7 cellular contexts compared by ENCODE assay signal in genomic region chr4:88697113-88697512, GRCh38. TPM values are rescaled to one million over a fixed set of nuclear protein-coding genes. Genes with fewer than 3 reads are reported as not detected.
A peak's percentile ranks its signal among the peaks of the same experiment; 100 is the strongest.
DNase-seq lines count a peak whose midpoint lies in the region; TF ChIP-seq lines count a peak whose summit lies in the region.

No MANE protein-coding gene starts in this region.

- H3K4me2 ChIP-seq in fibroblast of lung (ENCODE audit: extremely low read depth, insufficient read depth, low read length): peak overlapping the region; percentile 67

- H3K9me3 Mint-ChIP-seq in activated CD4-positive, alpha-beta memory T cell treated with anti-CD3 and anti-CD28 coated beads for 36 hours: no peaks in the 10 kb centered on the region

- no peaks in the 10 kb centered on the region for H3K27me3 Mint-ChIP-seq in activated CD4-positive, alpha-beta memory T cell treated with anti-CD3 and anti-CD28 coated beads for 36 hours

- CTCF ChIA-PET in activated CD4-positive, alpha-beta memory T cell treated with anti-CD3 and anti-CD28 coated beads for 36 hours (lab: Charles Lee): interaction anchor here (0.7 to 1.4 kb wide), 5 partner anchors 12 to 655 kb away, joined by 3 to 5 read pairs (median 3); no protein-coding TSS in a partner anchor

- POLR2A ChIA-PET in activated CD4-positive, alpha-beta memory T cell treated with anti-CD3 and anti-CD28 coated beads for 36 hours (lab: Charles Lee): no interaction called here

- H3K4me1 Mint-ChIP-seq in activated CD4-positive, alpha-beta memory T cell treated with anti-CD3 and anti-CD28 coated beads for 36 hours (ENCODE audit: low read depth): peaks cover 12% of the 10 kb centered on the region

- peak overlapping the region; percentile 81 for H3K9ac ChIP-seq in fibroblast of lung (ENCODE audit: insufficient read depth, low read length)

- H3K4me3 ChIP-seq in HL-60 (replicated peaks; ENCODE audit: insufficient read depth, low read length) (peak overlapping the region; percentile 50), fibroblast of lung (replicated peaks in 1 of 4; ENCODE audit: control extremely low read depth in 1 of 4, insufficient read depth in 1 of 4, low read depth in 3 of 4, low read length in 4 of 4) (peak overlapping the region; percentile 45 to 87 (median 59)), neuron (ENCODE audit: low read length) (peak overlapping the region; percentile 64)

- intact Hi-C loops in activated CD4-positive, alpha-beta memory T cell treated with anti-CD3 and anti-CD28 coated beads for 36 hours (cut with micrococcal nuclease): loop anchor here (5.0 kb wide), 1 partner anchor 105 kb away; the partner anchor contains the start of gene HERC3

- H3K27me3 ChIP-seq in HL-60 (ENCODE audit: insufficient read depth, poor library complexity, severe bottlenecking): no peaks in the 10 kb centered on the region
- no peaks in the 10 kb centered on the region for H3K27me3 ChIP-seq in fibroblast of lung (ENCODE audit: control insufficient read depth, insufficient read depth, low read length)
- H3K27me3 ChIP-seq in neuron (ENCODE audit: insufficient read depth, low read length): no peaks in the 10 kb centered on the region

- H3K4me3 Mint-ChIP-seq in activated CD4-positive, alpha-beta memory T cell treated with anti-CD3 and anti-CD28 coated beads for 36 hours: peak overlapping the region; percentile 81

- no peaks in the 10 kb centered on the region for H4K20me1 ChIP-seq in fibroblast of lung (ENCODE audit: control insufficient read depth, extremely low read depth, insufficient read depth, low read length)

- H2AFZ ChIP-seq in fibroblast of lung (ENCODE audit: low read length) (no peak overlapping the region), neuron (ENCODE audit: low read depth, low read length) (peak overlapping the region; percentile 44)

- TF ChIP-seq CTCF in HL-60 (IDR thresholded peaks at IDR 0.05; ENCODE audit: insufficient read depth, low read length) (no peak), fibroblast of lung (conservative IDR thresholded peaks at IDR 0.05 in 1 of 2, IDR thresholded peaks at IDR 0.05 in 1 of 2; ENCODE audit: low read depth in 1 of 2, low read length in 2 of 2) (no peak)

- H3K36me3 ChIP-seq in fibroblast of lung (ENCODE audit: control insufficient read depth, insufficient read depth, low read length) (no peaks in the 10 kb centered on the region), neuron (ENCODE audit: insufficient read depth, low read length) (no peaks in the 10 kb centered on the region)

- H3K4me1 ChIP-seq in fibroblast of lung (ENCODE audit: control insufficient read depth, extremely low read depth, insufficient read depth, low read length) (no peaks in the 10 kb centered on the region), neuron (ENCODE audit: insufficient read depth, low read length) (peaks cover 2% of the 10 kb centered on the region)

- peaks cover 9% of the 10 kb centered on the region for H3K36me3 Mint-ChIP-seq in activated CD4-positive, alpha-beta memory T cell treated with anti-CD3 and anti-CD28 coated beads for 36 hours

- H3K79me2 ChIP-seq in fibroblast of lung (ENCODE audit: control insufficient read depth, insufficient read depth, low read length): no peaks in the 10 kb centered on the region

- DNase-seq in HL-60 (ENCODE audit: low read depth in 1 of 2, low spot score in 1 of 2): no peak
- DNase-seq in activated CD4-positive, alpha-beta memory T cell treated with anti-CD3 and anti-CD28 coated beads for 36 hours: peak; percentile 21
- peak; percentile 45 to 52 for DNase-seq in fibroblast of lung (ENCODE audit: low read depth in 2 of 2)
- DNase-seq in dedifferentiated amniotic fluid mesenchymal stem cell (ENCODE audit: extremely low spot score): no peak
- DNase-seq in NCI-H2081 treated with DMSO at 0.1 percent for 48 hours (lab: John Stamatoyannopoulos, UW): no peak
- DNase-seq in NCI-H82 treated with DMSO at 0.1 percent for 48 hours (lab: John Stamatoyannopoulos, UW; ENCODE audit: unreplicated experiment): no peak

- no peaks in the 10 kb centered on the region for H3K9me3 ChIP-seq in fibroblast of lung (ENCODE audit: control insufficient read depth, insufficient read depth, low read depth, low read length)
- no peaks in the 10 kb centered on the region for H3K9me3 ChIP-seq in neuron (ENCODE audit: low read length)

- H3K27ac ChIP-seq in HL-60 (replicated peaks) (no peak overlapping the region), fibroblast of lung (ENCODE audit: insufficient read depth, low read length) (peak overlapping the region; percentile 62)

- H3K27ac Mint-ChIP-seq in activated CD4-positive, alpha-beta memory T cell treated with anti-CD3 and anti-CD28 coated beads for 36 hours: peak overlapping the region; percentile 74

RNA-seq across cellular contexts. Expression of gene NAP1L5, which starts 0.5 kb away (rescaled TPM):
- total RNA-seq in activated CD4-positive, alpha-beta memory T cell treated with anti-CD3 and anti-CD28 coated beads for 36 hours: 1 to 10 TPM; 3.7 to 4.8 TPM
- total RNA-seq in fibroblast of lung: 5.9 and 8.9 TPM in 2 replicates
- 14.1 and 14.8 TPM in 2 replicates for polyA plus RNA-seq in fibroblast of lung
- 11.9 and 13.3 TPM in 2 replicates for polyA plus RNA-seq in fibroblast of lung (2012)
- 0.59 and 1.3 TPM in 2 replicates for polyA minus RNA-seq in fibroblast of lung (ENCODE audit: low replicate concordance)

Comparison
In these comparisons a context has a peak if more than half of its experiments do, and no peak if none do; other contexts are left out.
1. DNase-seq: peak in activated CD4-positive, alpha-beta memory T cell treated with anti-CD3 and anti-CD28 coated beads for 36 hours (single experiment) and fibroblast of lung (2 of 2); none in HL-60 (0 of 2), dedifferentiated amniotic fluid mesenchymal stem cell (single experiment), NCI-H2081 treated with DMSO at 0.1 percent for 48 hours (single experiment) and NCI-H82 treated with DMSO at 0.1 percent for 48 hours (single experiment).
2. Peak in every context shown above with its lines, with median percentiles within 50 percentile points of each other: H3K4me3 ChIP-seq.